In genomic region chr9:35755071-35755470, GRCh38 we compare ENCODE assay signal across 14 cellular contexts. TPM values are rescaled to one million over a fixed set of nuclear protein-coding genes. Genes with fewer than 3 reads are reported as not detected.
"Had no signal": no experiment of that assay in that cellular context is flagged by ENCODE, and none has a peak within 500 bp of the region (broad histone marks: within the 10 kb centered on the region; RNA-seq: fewer than 3 reads in every experiment).

No MANE protein-coding gene starts in this region.

- H3K27me3 Mint-ChIP-seq: activated naive CD8-positive, alpha-beta T cell treated with anti-CD3 and anti-CD28 coated beads, Interleukin-2, amount 10 ng/mL, durations not matched to agents 7 days and 5 days had no signal

- H3K9me3 Mint-ChIP-seq: activated naive CD8-positive, alpha-beta T cell treated with anti-CD3 and anti-CD28 coated beads, Interleukin-2, amount 10 ng/mL, durations not matched to agents 7 days and 5 days; brain; T-helper 2 cell treated with Interferon-gamma antibody and Interleukin-4, amounts not matched to agents 5 μg/mL and 100 μg/mL, for 36 hours had no signal

- H3K4me3 Mint-ChIP-seq: activated naive CD8-positive, alpha-beta T cell treated with anti-CD3 and anti-CD28 coated beads, Interleukin-2, amount 10 ng/mL, durations not matched to agents 7 days and 5 days had no signal

- H3K27ac Mint-ChIP-seq: activated naive CD8-positive, alpha-beta T cell treated with anti-CD3 and anti-CD28 coated beads, Interleukin-2, amount 10 ng/mL, durations not matched to agents 7 days and 5 days had no signal

- DNase-seq: activated effector memory CD4-positive, alpha-beta T cell treated with Interleukin-2 at 50 U/mL for 16 hours; activated naive CD8-positive, alpha-beta T cell treated with anti-CD3 and anti-CD28 coated beads, Interleukin-2, amount 10 ng/mL, durations not matched to agents 7 days and 5 days; central memory CD4-positive, alpha-beta T cell; colonic mucosa; foreskin keratinocyte; ovary; sigmoid colon; spleen; upper lobe of right lung had no signal

RNA-seq across cellular contexts. Expression of gene MSMP, which starts 1.0 kb away (rescaled TPM):
- total RNA-seq: activated naive CD8-positive, alpha-beta T cell treated with anti-CD3 and anti-CD28 coated beads, Interleukin-2, amount 10 ng/mL, durations not matched to agents 7 days and 5 days; foreskin keratinocyte; liver; mesenteric fat pad; sigmoid colon; spleen; thoracic aorta; upper lobe of right lung had no signal
- polyA plus RNA-seq: foreskin keratinocyte, liver had no signal
